ENCODE assay signal across 8 cellular contexts in genomic region chr19:18415177-18415867, GRCh38. TPM values are rescaled to one million over a fixed set of nuclear protein-coding genes. Genes with fewer than 3 reads are reported as not detected.
DNase-seq lines count a peak whose midpoint lies in the region; ATAC-seq and TF ChIP-seq lines count a peak whose summit lies in the region.

No MANE protein-coding gene starts in this region.

- H3K4me2 ChIP-seq in smooth muscle cell = peak overlapping the region; percentile 39

- peak overlapping the region; percentile 92 for H3K27ac ChIP-seq in right cardiac atrium (ENCODE audit: low read length)
- H3K27ac ChIP-seq in smooth muscle cell (ENCODE audit: low read depth) = peak overlapping the region; percentile 99

- H3K36me3 ChIP-seq in smooth muscle cell (ENCODE audit: low read depth) = no peaks in the 10 kb centered on the region

- 25% methylated on average over 25 of the region's 25 CpGs for WGBS in right cardiac atrium
- WGBS in smooth muscle cell (ENCODE audit: low lambda C conversion rate) = 62% methylated on average over 25 of the region's 25 CpGs

- intact Hi-C loops in activated T-helper 2 cell treated with anti-CD3 and anti-CD28 coated beads, Interferon-gamma antibody, Interleukin-2, Interleukin-4, amounts not matched to agents 10 μg/mL and 5 μg/mL and 100 μg/mL, durations not matched to agents 14 hours and 24 hours and 36 hours (cut with micrococcal nuclease) = loop anchor here (2.0 kb wide), 1 partner anchor 211 kb away; the partner anchor contains the start of gene RAB3A
- intact Hi-C loops in right cardiac atrium (cut with DNase I) = loop anchor here in 2 of 4 donors (10.0 kb wide), 2 partner anchors 141 to 211 kb away; partner anchors contain the start of genes RAB3A (in 2 of the 2) and IQCN (in 1 of the 2)

- peaks cover 7% of the 10 kb centered on the region for H3K4me1 ChIP-seq in right cardiac atrium (ENCODE audit: control insufficient read depth, insufficient read depth, low read length)
- H3K4me1 ChIP-seq in smooth muscle cell (ENCODE audit: low read depth) = peaks cover 13% of the 10 kb centered on the region

- H3K36me3 Mint-ChIP-seq in activated T-helper 2 cell treated with anti-CD3 and anti-CD28 coated beads, Interferon-gamma antibody, Interleukin-2, Interleukin-4, amounts not matched to agents 10 μg/mL and 5 μg/mL and 100 μg/mL, durations not matched to agents 14 hours and 24 hours and 36 hours (ENCODE audit: low read depth) = peaks cover 3% of the 10 kb centered on the region

- H3K4me1 Mint-ChIP-seq in activated T-helper 2 cell treated with anti-CD3 and anti-CD28 coated beads, Interferon-gamma antibody, Interleukin-2, Interleukin-4, amounts not matched to agents 10 μg/mL and 5 μg/mL and 100 μg/mL, durations not matched to agents 14 hours and 24 hours and 36 hours (ENCODE audit: low read depth) = peaks cover 43% of the 10 kb centered on the region

- no peaks in the 10 kb centered on the region for H3K9me3 Mint-ChIP-seq in activated T-helper 2 cell treated with anti-CD3 and anti-CD28 coated beads, Interferon-gamma antibody, Interleukin-2, Interleukin-4, amounts not matched to agents 10 μg/mL and 5 μg/mL and 100 μg/mL, durations not matched to agents 14 hours and 24 hours and 36 hours

- DNase-seq in AG08395 (ENCODE audit: low spot score) = peak; percentile 67
- peak; percentile 22 for DNase-seq in HS-5 (ENCODE audit: low read depth)
- DNase-seq in activated T-helper 2 cell treated with anti-CD3 and anti-CD28 coated beads, Interferon-gamma antibody, Interleukin-2, Interleukin-4, amounts not matched to agents 10 μg/mL and 5 μg/mL and 100 μg/mL, durations not matched to agents 14 hours and 24 hours and 36 hours (ENCODE audit: low spot score) = no peak
- peak; percentile 88 to 94 (median 93) for DNase-seq in right cardiac atrium
- no peak for DNase-seq in smooth muscle cell (lab: John Stamatoyannopoulos, UW; ENCODE audit: unreplicated experiment)
- no peak for DNase-seq in HK-2 (ENCODE audit: unreplicated experiment)

- peak; percentile 42 to 52 for ATAC-seq in right cardiac atrium
- no peak for ATAC-seq in HG02642 (IDR thresholded peaks at IDR 0.05; ENCODE audit: poor library complexity, unreplicated experiment)
- no peak for ATAC-seq in GM21786 (IDR thresholded peaks at IDR 0.05; ENCODE audit: unreplicated experiment)

- H4K20me1 ChIP-seq in smooth muscle cell (ENCODE audit: low read depth) = peaks cover 3% of the 10 kb centered on the region

- H3K9ac ChIP-seq in smooth muscle cell (ENCODE audit: low read depth) = no peak overlapping the region

- no peak for TF ChIP-seq CTCF in smooth muscle cell (IDR thresholded peaks at IDR 0.05; ENCODE audit: borderline replicate concordance, insufficient read depth, poor library complexity, severe bottlenecking)

- peak overlapping the region; percentile 79 for H3K27ac Mint-ChIP-seq in activated T-helper 2 cell treated with anti-CD3 and anti-CD28 coated beads, Interferon-gamma antibody, Interleukin-2, Interleukin-4, amounts not matched to agents 10 μg/mL and 5 μg/mL and 100 μg/mL, durations not matched to agents 14 hours and 24 hours and 36 hours

- H3K27me3 ChIP-seq in right cardiac atrium (ENCODE audit: control insufficient read depth, insufficient read depth) (no peaks in the 10 kb centered on the region), smooth muscle cell (ENCODE audit: low read depth) (no peaks in the 10 kb centered on the region)

- peaks cover 7% of the 10 kb centered on the region for H3F3A ChIP-seq in smooth muscle cell (ENCODE audit: low read depth)

- H3K4me3 Mint-ChIP-seq in activated T-helper 2 cell treated with anti-CD3 and anti-CD28 coated beads, Interferon-gamma antibody, Interleukin-2, Interleukin-4, amounts not matched to agents 10 μg/mL and 5 μg/mL and 100 μg/mL, durations not matched to agents 14 hours and 24 hours and 36 hours (ENCODE audit: low read depth) = peak overlapping the region; percentile 52

- no peaks in the 10 kb centered on the region for H3K9me3 ChIP-seq in right cardiac atrium (ENCODE audit: control insufficient read depth, low read length)
- H3K9me3 ChIP-seq in smooth muscle cell (replicated peaks; ENCODE audit: low read depth) = no peaks in the 10 kb centered on the region

- H3K27me3 Mint-ChIP-seq in activated T-helper 2 cell treated with anti-CD3 and anti-CD28 coated beads, Interferon-gamma antibody, Interleukin-2, Interleukin-4, amounts not matched to agents 10 μg/mL and 5 μg/mL and 100 μg/mL, durations not matched to agents 14 hours and 24 hours and 36 hours (ENCODE audit: low read depth) = peaks cover 6% of the 10 kb centered on the region

- H2AFZ ChIP-seq in smooth muscle cell (ENCODE audit: low read depth) = no peak overlapping the region

- no peaks in the 10 kb centered on the region for H3K79me2 ChIP-seq in smooth muscle cell (ENCODE audit: low read depth)

- H3K4me3 ChIP-seq in right cardiac atrium (ENCODE audit: low read length) (peak overlapping the region; percentile 12), smooth muscle cell (no peak overlapping the region)

RNA-seq across cellular contexts. Expression of gene SSBP4, which starts 3.9 kb away (rescaled TPM):
- total RNA-seq in activated T-helper 2 cell treated with anti-CD3 and anti-CD28 coated beads, Interferon-gamma antibody, Interleukin-2, Interleukin-4, amounts not matched to agents 10 μg/mL and 5 μg/mL and 100 μg/mL, durations not matched to agents 14 hours and 24 hours and 36 hours = 133 and 146 TPM in 2 replicates
- total RNA-seq in right cardiac atrium (10 to 100 TPM; 32.7 to 40.0 (median 37.8) TPM), smooth muscle cell (36.0 and 44.1 TPM in 2 replicates)
- polyA plus RNA-seq in right cardiac atrium (36.2 TPM), smooth muscle cell (124 and 133 TPM in 2 replicates)

RNA-seq across cellular contexts. Expression of gene LRRC25, which starts 17.9 kb away (rescaled TPM):
- total RNA-seq in activated T-helper 2 cell treated with anti-CD3 and anti-CD28 coated beads, Interferon-gamma antibody, Interleukin-2, Interleukin-4, amounts not matched to agents 10 μg/mL and 5 μg/mL and 100 μg/mL, durations not matched to agents 14 hours and 24 hours and 36 hours = not detected in 2 replicates
- total RNA-seq in right cardiac atrium (1 to 10 TPM; 3.1 to 4.3 (median 3.7) TPM), smooth muscle cell (0.67 TPM in 1 of 2 replicates, not detected in the other)
- polyA plus RNA-seq in right cardiac atrium (1.5 TPM), smooth muscle cell (0.34 TPM in 1 of 2 replicates, not detected in the other)

RNA-seq across cellular contexts. Expression of gene ISYNA1, which starts 22.6 kb away (rescaled TPM):
- 15.1 and 20.3 TPM in 2 replicates for total RNA-seq in activated T-helper 2 cell treated with anti-CD3 and anti-CD28 coated beads, Interferon-gamma antibody, Interleukin-2, Interleukin-4, amounts not matched to agents 10 μg/mL and 5 μg/mL and 100 μg/mL, durations not matched to agents 14 hours and 24 hours and 36 hours
- total RNA-seq in right cardiac atrium (10 to 100 TPM; 36.9 to 55.4 (median 45.3) TPM), smooth muscle cell (16.4 and 60.1 TPM in 2 replicates)
- polyA plus RNA-seq in right cardiac atrium (50.7 TPM), smooth muscle cell (56.9 and 89.5 TPM in 2 replicates)

RNA-seq across cellular contexts. Expression of gene GDF15, which starts 29.4 kb away (rescaled TPM):
- total RNA-seq in activated T-helper 2 cell treated with anti-CD3 and anti-CD28 coated beads, Interferon-gamma antibody, Interleukin-2, Interleukin-4, amounts not matched to agents 10 μg/mL and 5 μg/mL and 100 μg/mL, durations not matched to agents 14 hours and 24 hours and 36 hours = not detected in 2 replicates
- total RNA-seq in right cardiac atrium (under 1 TPM in 3 of 4 donors, not detected in 1; 0.50 to 0.60 (median 0.53) TPM), smooth muscle cell (18.8 and 30.9 TPM in 2 replicates)
- polyA plus RNA-seq in right cardiac atrium (0.25 TPM), smooth muscle cell (40.4 and 42.8 TPM in 2 replicates)

Comparison
In these comparisons a context has a peak if more than half of its experiments do, and no peak if none do; other contexts are left out.
1. DNase-seq: peak in AG08395 (single experiment), HS-5 (single experiment) and right cardiac atrium (3 of 3); none in activated T-helper 2 cell treated with anti-CD3 and anti-CD28 coated beads, Interferon-gamma antibody, Interleukin-2, Interleukin-4, amounts not matched to agents 10 μg/mL and 5 μg/mL and 100 μg/mL, durations not matched to agents 14 hours and 24 hours and 36 hours (single experiment), smooth muscle cell (single experiment) and HK-2 (single experiment).
2. ATAC-seq: peak in right cardiac atrium (2 of 2); none in HG02642 (single experiment) and GM21786 (single experiment).